In genomic region chrX:119398974-119399771, GRCh38 we compare ENCODE assay signal across 1 cellular context.
A peak's percentile ranks its signal among the peaks of the same experiment; 100 is the strongest.
TF ChIP-seq lines count a peak whose summit lies in the region.

TSS of gene SLC25A43 (plus strand) at chrX:119399336. CDS start at chrX:119399404, 68 bp downstream.

TF ChIP-seq in K562, 482 proteins besides CTCF, POLR2A, EP300 and RAD21 (continued from another document and continues in another):
- no peak for TF ChIP-seq HOMEZ (CRISPR knock-in tag; IDR thresholded peaks at IDR 0.05)
- no peak for TF ChIP-seq CBX1 (IDR thresholded peaks at IDR 0.05; ENCODE audit: low read depth)
- no peak for TF ChIP-seq ZNF41 (CRISPR knock-in tag; conservative IDR thresholded peaks at IDR 0.05)
- no peak for TF ChIP-seq NFIC (IDR thresholded peaks at IDR 0.05)
- no peak for TF ChIP-seq CBX8 (IDR thresholded peaks at IDR 0.05; ENCODE audit: borderline replicate concordance, extremely low read depth, low read depth, low read length, poor library complexity, severe bottlenecking)
- no peak for TF ChIP-seq PHF21A (IDR thresholded peaks at IDR 0.05; ENCODE audit: borderline replicate concordance, low read depth)
- no peak for TF ChIP-seq MAFK (IDR thresholded peaks at IDR 0.05; ENCODE audit: low read length)
- TF ChIP-seq ZNF3 (CRISPR knock-in tag; IDR thresholded peaks at IDR 0.05): no peak
- TF ChIP-seq ZNF274 (IDR thresholded peaks at IDR 0.05; ENCODE audit: borderline replicate concordance, low read depth, low read length): no peak
- TF ChIP-seq NONO (IDR thresholded peaks at IDR 0.05; ENCODE audit: low read depth in 2 of 2, low read length in 1 of 2): peak; percentile 15 to 46; a peak in 2 of 4 replicates
- TF ChIP-seq GABPB2 (CRISPR knock-in tag; conservative IDR thresholded peaks at IDR 0.05): no peak
- no peak for TF ChIP-seq SOX6 (IDR thresholded peaks at IDR 0.05)
- TF ChIP-seq XRCC4 (IDR thresholded peaks at IDR 0.05; ENCODE audit: extremely low read depth, insufficient read depth, insufficient read length): no peak
- TF ChIP-seq JUN (IDR thresholded peaks at IDR 0.05; ENCODE audit: borderline replicate concordance, low read depth, low read length): no peak
- peak; percentile 23; the same call in 1 of the 2 replicates for TF ChIP-seq JUN (CRISPR knock-in tag; IDR thresholded peaks at IDR 0.05; ENCODE audit: borderline replicate concordance)
- TF ChIP-seq ARID2 (IDR thresholded peaks at IDR 0.05): no peak
- peak; percentile 72 for TF ChIP-seq MAX (CRISPR knock-in tag; IDR thresholded peaks at IDR 0.05)
- TF ChIP-seq BRF1 (IDR thresholded peaks at IDR 0.05; ENCODE audit: borderline replicate concordance, extremely low read depth, insufficient read length): no peak
- no peak for TF ChIP-seq E4F1 (CRISPR knock-in tag; IDR thresholded peaks at IDR 0.05; ENCODE audit: borderline replicate concordance)
- TF ChIP-seq SAFB (IDR thresholded peaks at IDR 0.05; ENCODE audit: borderline replicate concordance, low read depth, low read length): no peak
- no peak for TF ChIP-seq ID3 (CRISPR knock-in tag; IDR thresholded peaks at IDR 0.05)
- TF ChIP-seq ID3 (tag; IDR thresholded peaks at IDR 0.05): 0 out of 2 replicates have a peak, but pooled peaks have one; percentile 30
- TF ChIP-seq MTA1 (IDR thresholded peaks at IDR 0.05; ENCODE audit: borderline replicate concordance): no peak
- no peak for TF ChIP-seq PHF20 (IDR thresholded peaks at IDR 0.05; ENCODE audit: partially characterized antibody)
- no peak for TF ChIP-seq HNRNPUL1 (IDR thresholded peaks at IDR 0.05; ENCODE audit: low read length)
- TF ChIP-seq ZBTB26 (CRISPR knock-in tag; IDR thresholded peaks at IDR 0.05): no peak
- TF ChIP-seq C11orf30 (IDR thresholded peaks at IDR 0.05; ENCODE audit: low read depth): no peak
- no peak for TF ChIP-seq MYBL2 (IDR thresholded peaks at IDR 0.05; ENCODE audit: low read depth)
- no peak for TF ChIP-seq MYBL2 (CRISPR knock-in tag; IDR thresholded peaks at IDR 0.05; ENCODE audit: borderline replicate concordance)
- TF ChIP-seq TBL1XR1 (IDR thresholded peaks at IDR 0.05; ENCODE audit: low read length in 2 of 2): no peak
- TF ChIP-seq ZNF449 (CRISPR knock-in tag; IDR thresholded peaks at IDR 0.05): no peak
- TF ChIP-seq PRPF4 (IDR thresholded peaks at IDR 0.05; ENCODE audit: insufficient read depth, low read depth, low read length, poor library complexity, severe bottlenecking): no peak
- no peak for TF ChIP-seq XRCC3 (IDR thresholded peaks at IDR 0.05)
- TF ChIP-seq NFE2L1 (tag; IDR thresholded peaks at IDR 0.05; ENCODE audit: borderline replicate concordance, low read depth): no peak
- TF ChIP-seq CUX1 (CRISPR knock-in tag; IDR thresholded peaks at IDR 0.05): no peak
- no peak for TF ChIP-seq BACH1 (tag; IDR thresholded peaks at IDR 0.05)
- TF ChIP-seq RBM14 (IDR thresholded peaks at IDR 0.05; ENCODE audit: borderline replicate concordance, insufficient read depth, low read depth, low read length): no peak
- TF ChIP-seq ZNF239 (CRISPR knock-in tag; IDR thresholded peaks at IDR 0.05): no peak
- TF ChIP-seq ARHGAP35 (IDR thresholded peaks at IDR 0.05; ENCODE audit: partially characterized antibody): no peak
- TF ChIP-seq ZNF12 (CRISPR knock-in tag; IDR thresholded peaks at IDR 0.05): no peak
- no peak for TF ChIP-seq ZBTB43 (CRISPR knock-in tag; IDR thresholded peaks at IDR 0.05)
- no peak for TF ChIP-seq E2F8 (IDR thresholded peaks at IDR 0.05; ENCODE audit: low read depth, partially characterized antibody)
- no peak for TF ChIP-seq THAP7 (CRISPR knock-in tag; IDR thresholded peaks at IDR 0.05)
- no peak for TF ChIP-seq ASH1L (IDR thresholded peaks at IDR 0.05; ENCODE audit: borderline replicate concordance, low read depth, partially characterized antibody)
- no peak for TF ChIP-seq POLR2H (tag; IDR thresholded peaks at IDR 0.05; ENCODE audit: low read depth)
- TF ChIP-seq ZNF75A (CRISPR knock-in tag; IDR thresholded peaks at IDR 0.05): no peak
- TF ChIP-seq ARID3B (CRISPR knock-in tag; IDR thresholded peaks at IDR 0.05; ENCODE audit: borderline replicate concordance): no peak
